Comparison of ENCODE assay signal across 1 cellular context in the genomic region with DNA sequence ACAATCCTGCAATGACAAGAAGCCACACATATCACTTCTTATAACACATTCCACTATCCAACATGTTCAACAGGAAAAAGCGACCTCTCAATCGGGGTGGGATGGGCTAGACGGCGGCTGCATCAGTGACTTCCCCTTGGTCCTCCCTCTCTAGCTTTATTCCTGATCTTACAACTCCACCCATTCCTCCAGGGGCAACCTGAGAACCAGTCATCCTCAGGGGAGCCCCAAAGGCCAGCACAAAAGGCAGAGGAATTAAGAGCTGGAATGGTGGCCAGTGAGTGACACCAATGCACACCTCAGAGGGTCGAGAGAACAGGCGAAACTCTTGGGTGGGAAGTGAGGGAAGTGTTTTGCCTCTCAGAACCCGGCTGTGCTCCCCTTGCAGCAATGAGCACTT.
TF ChIP-seq lines count a peak whose summit lies in the region.

No MANE protein-coding gene starts in this region.

TF ChIP-seq in IMR-90, 13 proteins besides CTCF, POLR2A, EP300 and RAD21:
- TF ChIP-seq BHLHE40 (IDR thresholded peaks at IDR 0.05; ENCODE audit: low read depth, low read length) = no peak
- TF ChIP-seq CEBPB (IDR thresholded peaks at IDR 0.05; ENCODE audit: low read depth, low read length) = no peak
- TF ChIP-seq FOS (IDR thresholded peaks at IDR 0.05; ENCODE audit: low read depth, low read length) = no peak
- TF ChIP-seq, protein P1, sequence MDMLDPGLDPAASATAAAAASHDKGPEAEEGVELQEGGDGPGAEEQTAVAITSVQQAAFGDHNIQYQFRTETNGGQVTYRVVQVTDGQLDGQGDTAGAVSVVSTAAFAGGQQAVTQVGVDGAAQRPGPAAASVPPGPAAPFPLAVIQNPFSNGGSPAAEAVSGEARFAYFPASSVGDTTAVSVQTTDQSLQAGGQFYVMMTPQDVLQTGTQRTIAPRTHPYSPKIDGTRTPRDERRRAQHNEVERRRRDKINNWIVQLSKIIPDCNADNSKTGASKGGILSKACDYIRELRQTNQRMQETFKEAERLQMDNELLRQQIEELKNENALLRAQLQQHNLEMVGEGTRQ (IDR thresholded peaks at IDR 0.05; ENCODE audit: low read depth, low read length) = no peak
- TF ChIP-seq RCOR1 (IDR thresholded peaks at IDR 0.05; ENCODE audit: insufficient replicate concordance, low read length) = no peak
